In the genomic region with DNA sequence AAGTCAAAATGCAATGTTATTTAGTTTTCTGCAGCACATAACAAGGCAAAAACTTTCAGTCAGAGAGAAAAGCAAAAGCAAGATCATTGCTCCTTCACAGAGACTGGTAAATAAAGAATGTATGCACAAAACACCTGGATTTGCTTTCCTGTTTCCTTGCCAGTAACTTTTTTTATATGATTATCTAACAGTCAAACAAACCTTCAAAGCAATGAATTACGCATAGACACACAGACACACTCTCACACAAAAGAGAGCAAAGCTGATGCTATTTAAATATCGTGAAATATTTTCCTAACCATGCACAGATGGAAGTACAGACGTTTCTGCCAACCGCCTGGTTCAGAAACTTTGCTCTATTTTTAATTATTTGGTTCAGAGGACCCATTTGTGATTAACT, we compare ENCODE assay signal across 15 cellular contexts. TPM values are rescaled to one million over a fixed set of nuclear protein-coding genes. Genes with fewer than 3 reads are reported as not detected.
A peak's percentile ranks its signal among the peaks of the same experiment; 100 is the strongest.
DNase-seq lines count a peak whose midpoint lies in the region; ATAC-seq and TF ChIP-seq lines count a peak whose summit lies in the region.
"Had no signal": no experiment of that assay in that cellular context is flagged by ENCODE, and none has a peak within 500 bp of the region (broad histone marks: within the 10 kb centered on the region; RNA-seq: fewer than 3 reads in every experiment).

No MANE protein-coding gene starts in this region.

- H3K36me3 ChIP-seq in heart right ventricle = peaks cover 0 to 15% (median 0%) of the 10 kb centered on the region in 9 donors
- no peaks in the 10 kb centered on the region for H3K36me3 ChIP-seq in mammary epithelial cell (ENCODE audit: insufficient read depth, low read length)
- no peaks in the 10 kb centered on the region for H3K36me3 ChIP-seq in muscle layer of colon (ENCODE audit: insufficient read depth, low read length)
- no peaks in the 10 kb centered on the region for H3K36me3 ChIP-seq in transverse colon
- H3K36me3 ChIP-seq in endodermal cell (ENCODE audit: control insufficient read depth, insufficient read depth, low read length) = no peaks in the 10 kb centered on the region
- H3K36me3 ChIP-seq: WERI-Rb-1 had no signal

- H3K4me3 Mint-ChIP-seq in endodermal cell = no peak overlapping the region
- H3K4me3 Mint-ChIP-seq: natural killer cell had no signal

- CTCF ChIA-PET in mammary epithelial cell (lab: Charles Lee; ENCODE audit: low non-redundant PET) = interaction anchor here (0.6 to 0.7 kb wide), 2 partner anchors 26 to 35 kb away, joined by 4 to 10 read pairs; no protein-coding TSS in a partner anchor

- H3K27ac ChIP-seq in heart right ventricle (peak overlapping the region in 9 of 10 donors; percentile 27 to 75 (median 63)), right cardiac atrium (ENCODE audit: low read length) (no peak overlapping the region), mammary epithelial cell (ENCODE audit: insufficient read depth, low read depth, low read length) (peak overlapping the region; percentile 8), muscle layer of colon (ENCODE audit: low read depth, low read length) (peak overlapping the region; percentile 23), transverse colon (peak overlapping the region; percentile 38 to 73 (median 61)), endodermal cell (ENCODE audit: low read depth, low read length) (no peak overlapping the region)

- peaks cover 35% of the 10 kb centered on the region for H3K4me1 Mint-ChIP-seq in endodermal cell

- TF ChIP-seq CTCF in heart right ventricle (IDR thresholded peaks at IDR 0.05) (no peak), mammary epithelial cell (conservative IDR thresholded peaks at IDR 0.05 in 1 of 2, IDR thresholded peaks at IDR 0.05 in 1 of 2; ENCODE audit: extremely low read depth in 1 of 2, insufficient read depth in 1 of 2, low read depth in 1 of 2, low read length in 2 of 2) (no peak), transverse colon (IDR thresholded peaks at IDR 0.05) (no peak), endodermal cell (conservative IDR thresholded peaks at IDR 0.05) (no peak)

- no peak overlapping the region for H3K9ac ChIP-seq in mammary epithelial cell (ENCODE audit: insufficient read depth, low read length)
- H3K9ac ChIP-seq in muscle layer of colon (ENCODE audit: low read length) = no peak overlapping the region
- no peak overlapping the region for H3K9ac ChIP-seq in endodermal cell (ENCODE audit: extremely low read depth, low read length, poor library complexity, severe bottlenecking)

- no TSS peak for BruUV-seq in mammary epithelial cell (replicated peaks; lab: Mats Ljungman, UMichigan)

- H3K9me3 Mint-ChIP-seq in endodermal cell = no peaks in the 10 kb centered on the region
- H3K9me3 Mint-ChIP-seq: activated naive CD4-positive, alpha-beta T cell treated with anti-CD3 and anti-CD28 coated beads, Interleukin-2, amount 50 U/mL, for 72 hours; natural killer cell had no signal

- no peaks in the 10 kb centered on the region for H3K9me3 ChIP-seq in heart right ventricle
- H3K9me3 ChIP-seq in right cardiac atrium (ENCODE audit: control insufficient read depth, low read length) = no peaks in the 10 kb centered on the region
- no peaks in the 10 kb centered on the region for H3K9me3 ChIP-seq in mammary epithelial cell (replicated peaks; ENCODE audit: insufficient read depth, low read length)
- no peaks in the 10 kb centered on the region for H3K9me3 ChIP-seq in muscle layer of colon (ENCODE audit: low read length)
- H3K9me3 ChIP-seq in transverse colon = no peaks in the 10 kb centered on the region
- H3K9me3 ChIP-seq in endodermal cell (ENCODE audit: control insufficient read depth, low read length) = no peaks in the 10 kb centered on the region

- dilution Hi-C loops in mammary epithelial cell (cut with HindIII; ENCODE audit: low sequenced_read_pairs) = no loop called here

- no peaks in the 10 kb centered on the region for H3K79me2 ChIP-seq in mammary epithelial cell (ENCODE audit: insufficient read depth, low read length)

- intact Hi-C loops in heart right ventricle (cut with DNase I) (no loop called here), right cardiac atrium (cut with DNase I) (no loop called here), mammary epithelial cell (cut with micrococcal nuclease) (no loop called here), transverse colon (cut with DNase I; ENCODE audit: low total_unique reads) (no loop called here), posterior cingulate gyrus (cut with DNase I) (no loop called here)

- H3K27ac Mint-ChIP-seq in endodermal cell = no peak overlapping the region
- H3K27ac Mint-ChIP-seq: activated naive CD4-positive, alpha-beta T cell treated with anti-CD3 and anti-CD28 coated beads, Interleukin-2, amount 50 U/mL, for 72 hours had no signal

- no peak for TF ChIP-seq EP300 in transverse colon (IDR thresholded peaks at IDR 0.05; ENCODE audit: low read depth)

- WGBS in heart right ventricle, 2 donors = 18 to 21% methylated on average over 4 of the region's 4 CpGs
- 28% methylated on average over 4 of the region's 4 CpGs for WGBS in right cardiac atrium
- 61% methylated on average over 4 of the region's 4 CpGs for WGBS in mammary epithelial cell (ENCODE audit: low coverage, missing lambda C conversion rate)
- 24 to 34% methylated on average over 4 of the region's 4 CpGs for WGBS in transverse colon (ENCODE audit: low coverage in 1 of 2), 2 donors
- WGBS in endodermal cell (ENCODE audit: insufficient coverage in 1 of 2, insufficient read length in 1 of 2), 2 experiments = 89 to 92% methylated on average over 4 of the region's 4 CpGs

- in situ Hi-C loops in mammary epithelial cell (cut with MboI; ENCODE audit: low sequenced_read_pairs in 2 of 2) (no loop called here), transverse colon (cut with MboI; ENCODE audit: low pct_ligation_motif_present in 1 of 4, low pct_unique_long_range_greater_than_20kb in 1 of 4, low sequenced_read_pairs in 3 of 4) (no loop called here)

- peak overlapping the region; percentile 64 for H3K4me2 ChIP-seq in mammary epithelial cell (ENCODE audit: insufficient read depth, low read depth, low read length)

- TF ChIP-seq POLR2A in transverse colon (IDR thresholded peaks at IDR 0.05) = no peak

- DNase-seq in heart right ventricle (no peak), right cardiac atrium (no peak), mammary epithelial cell (no peak), transverse colon (no peak), endodermal cell (no peak), posterior cingulate gyrus (no peak)
- DNase-seq: DMS79 treated with DMSO at 0.1 percent for 48 hours; islet precursor cell; natural killer cell; NCI-H2029 treated with DMSO at 0.1 percent for 48 hours; NK-92 treated with Interleukin-12 subunit alpha and Interleukin-12 subunit beta, amount 100 ng/mL, for 24 hours; WERI-Rb-1 had no signal

- H2AFZ ChIP-seq in mammary epithelial cell (ENCODE audit: low read depth, low read length) = peak overlapping the region; percentile 39

- no peaks in the 10 kb centered on the region for H4K20me1 ChIP-seq in mammary epithelial cell (ENCODE audit: insufficient read depth, low read length)

- peaks cover 12 to 85% (median 57%) of the 10 kb centered on the region in 9 donors for H3K4me1 ChIP-seq in heart right ventricle
- peaks cover 11% of the 10 kb centered on the region for H3K4me1 ChIP-seq in right cardiac atrium (ENCODE audit: control insufficient read depth, insufficient read depth, low read length)
- H3K4me1 ChIP-seq in mammary epithelial cell (ENCODE audit: insufficient read depth, low read length) = peaks cover 54% of the 10 kb centered on the region
- H3K4me1 ChIP-seq in muscle layer of colon (ENCODE audit: insufficient read depth, low read length) = peaks cover 65% of the 10 kb centered on the region
- peaks cover 15 to 58% (median 35%) of the 10 kb centered on the region in 4 donors for H3K4me1 ChIP-seq in transverse colon
- peaks cover 14% of the 10 kb centered on the region for H3K4me1 ChIP-seq in endodermal cell (ENCODE audit: control insufficient read depth, insufficient read depth, low read length)

- H3K27me3 ChIP-seq in heart right ventricle (no peaks in the 10 kb centered on the region), right cardiac atrium (ENCODE audit: control insufficient read depth, insufficient read depth) (no peaks in the 10 kb centered on the region), mammary epithelial cell (ENCODE audit: insufficient read depth, low read length) (no peaks in the 10 kb centered on the region), muscle layer of colon (ENCODE audit: control insufficient read depth in 1 of 2, insufficient read depth in 2 of 2, low read length in 2 of 2) (no peaks in the 10 kb centered on the region), transverse colon (no peaks in the 10 kb centered on the region), endodermal cell (ENCODE audit: control insufficient read depth, insufficient read depth, low read length, poor library complexity, severe bottlenecking) (no peaks in the 10 kb centered on the region)

- ATAC-seq in heart right ventricle = peak in 5 of 8 donors; percentile 8 to 53 (median 30)
- no peak for ATAC-seq in right cardiac atrium
- no peak for ATAC-seq in GM18511 (IDR thresholded peaks at IDR 0.05; ENCODE audit: unreplicated experiment)
- ATAC-seq: activated naive CD4-positive, alpha-beta T cell treated with anti-CD3 and anti-CD28 coated beads, Interleukin-2, amount 50 U/mL, for 72 hours; natural killer cell had no signal

- no peaks in the 10 kb centered on the region for H3K36me3 Mint-ChIP-seq in endodermal cell (ENCODE audit: low read depth)
- H3K36me3 Mint-ChIP-seq: natural killer cell had no signal

- H3K4me3 ChIP-seq in heart right ventricle (peak overlapping the region in 3 of 10 donors; percentile 1 to 18 (median 18)), right cardiac atrium (ENCODE audit: low read length) (no peak overlapping the region), mammary epithelial cell (replicated peaks in 1 of 3; ENCODE audit: insufficient read depth in 1 of 3, low read depth in 2 of 3, low read length in 3 of 3) (no peak overlapping the region), muscle layer of colon (ENCODE audit: low read depth in 1 of 2, low read length in 2 of 2) (no peak overlapping the region), transverse colon (no peak overlapping the region), endodermal cell (ENCODE audit: low read length) (no peak overlapping the region)

- no peaks in the 10 kb centered on the region for H3K27me3 Mint-ChIP-seq in endodermal cell (ENCODE audit: insufficient read depth)

RNA-seq across cellular contexts. Expression of a gene that starts 24.4 kb away (rescaled TPM):
- total RNA-seq in heart right ventricle (10 to 100 TPM; 26.8 to 46.5 (median 41.1) TPM), right cardiac atrium (10 to 100 TPM; 46.5 to 50.7 (median 47.9) TPM), mammary epithelial cell (10 to 100 TPM; 18.5 to 34.3 TPM), transverse colon (100 to 1,000 TPM in 2 of 4 donors, 10 to 100 TPM in 2; 48.7 to 166 (median 105) TPM), endodermal cell (10 to 100 TPM; 10.4 to 15.9 TPM)
- polyA plus RNA-seq in heart right ventricle (1 to 10 TPM; 4.1 to 7.5 TPM), right cardiac atrium (11.8 TPM), mammary epithelial cell (7.1 TPM)
- polyA minus RNA-seq in mammary epithelial cell = 11.3 TPM
- polyA plus RNA-seq in endodermal cell (2013, experiment 1 of 2) = 4.0 TPM
- 4.2 TPM for polyA plus RNA-seq in endodermal cell (2013, experiment 2 of 2)

Comparison
In these comparisons a context has a peak if more than half of its experiments do, and no peak if none do; other contexts are left out.
1. ATAC-seq: peak in heart right ventricle (5 of 8); none in right cardiac atrium (0 of 2) and GM18511 (single experiment).
2. H3K27ac ChIP-seq: peak in heart right ventricle (9 of 10), mammary epithelial cell (single experiment), muscle layer of colon (single experiment) and transverse colon (4 of 4); none in right cardiac atrium (single experiment) and endodermal cell (single experiment).